Comparison of ENCODE assay signal across 15 cellular contexts in genomic region chr6:39370021-39370420, GRCh38. TPM values are rescaled to one million over a fixed set of nuclear protein-coding genes. Genes with fewer than 3 reads are reported as not detected.
A peak's percentile ranks its signal among the peaks of the same experiment; 100 is the strongest.
DNase-seq lines count a peak whose midpoint lies in the region; ATAC-seq, FAIRE-seq and TF ChIP-seq lines count a peak whose summit lies in the region.
"Had no signal": no experiment of that assay in that cellular context is flagged by ENCODE, and none has a peak within 500 bp of the region (broad histone marks: within the 10 kb centered on the region; RNA-seq: fewer than 3 reads in every experiment).

No MANE protein-coding gene starts in this region.

- TF ChIP-seq POLR2A in HCT116 (IDR thresholded peaks at IDR 0.05; ENCODE audit: borderline replicate concordance, extremely low read depth, insufficient read depth, insufficient read length) (no peak), K562 (conservative IDR thresholded peaks at IDR 0.05) (no peak), prostate gland (IDR thresholded peaks at IDR 0.05) (no peak)

- TF ChIP-seq RAD21 in HCT116 (IDR thresholded peaks at IDR 0.05; ENCODE audit: low read depth) (no peak), K562 (CRISPR knock-in tag; conservative IDR thresholded peaks at IDR 0.05 in 1 of 2, IDR thresholded peaks at IDR 0.05 in 1 of 2) (no peak)

- WGBS in K562 (ENCODE audit: insufficient coverage, low coverage, missing lambda C conversion rate), result 0% methylated on average over 1 of the region's 1 CpG
- 7% methylated on average over 1 of the region's 1 CpG for WGBS in prostate gland

- H3K4me2 ChIP-seq in HCT116 (ENCODE audit: low read length), result no peak overlapping the region
- no peak overlapping the region for H3K4me2 ChIP-seq in K562 (ENCODE audit: insufficient read depth, low read length)

- H3K9ac ChIP-seq in HCT116 (ENCODE audit: low read length) (no peak overlapping the region), K562 (ENCODE audit: insufficient read depth in 1 of 2, low read depth in 2 of 2, low read length in 2 of 2) (no peak overlapping the region)

- RAD21 ChIA-PET in HCT116 (lab: Charles Lee; ENCODE audit: low non-redundant PET in 1 of 2, low total read pairs in 2 of 2, uncharacterized antibody in 2 of 2, unreplicated experiment in 2 of 2), result no interaction called here

- no peak for FAIRE-seq in K562 (lab: Jason Lieb, UNC)

- in situ Hi-C loops in K562 (cut with MboI), result loop anchor here (25.0 kb wide), 3 partner anchors 942 to 1667 kb away; partner anchors contain the start of genes TSPO2 and UNC5CL

- H3K9me3 ChIP-seq in BE2C, result no peaks in the 10 kb centered on the region
- H3K9me3 ChIP-seq in HCT116 (ENCODE audit: control insufficient read depth in 1 of 2, insufficient read depth in 1 of 2, low read depth in 1 of 2, low read length in 2 of 2), result no peaks in the 10 kb centered on the region
- H3K9me3 ChIP-seq in K562 (replicated peaks; ENCODE audit: control insufficient read depth, insufficient read depth, low read depth, low read length), result no peaks in the 10 kb centered on the region
- no peaks in the 10 kb centered on the region for H3K9me3 ChIP-seq in prostate gland
- H3K9me3 ChIP-seq: lower lobe of right lung had no signal

- H3K4me1 ChIP-seq in BE2C (no peaks in the 10 kb centered on the region), HCT116 (ENCODE audit: control insufficient read depth in 1 of 2, insufficient read depth in 2 of 2, low read length in 2 of 2) (peaks cover 0 to 7% of the 10 kb centered on the region in 2 experiments; a peak in 2 of 4 replicates), K562 (replicated peaks in 1 of 2; ENCODE audit: control insufficient read depth in 2 of 2, insufficient read depth in 2 of 2, low read length in 2 of 2) (no peaks in the 10 kb centered on the region), prostate gland (replicated peaks) (no peaks in the 10 kb centered on the region)
- H3K4me1 ChIP-seq: lower lobe of right lung had no signal

- no peaks in the 10 kb centered on the region for H3K9me1 ChIP-seq in K562 (ENCODE audit: control insufficient read depth, insufficient read depth, low read length)

- H3K79me2 ChIP-seq in HCT116 (ENCODE audit: insufficient read depth, low read length) (no peaks in the 10 kb centered on the region), K562 (ENCODE audit: control insufficient read depth, insufficient read depth, low read length) (no peaks in the 10 kb centered on the region)

- H3K27me3 ChIP-seq in BE2C (no peaks in the 10 kb centered on the region), HCT116 (ENCODE audit: insufficient read depth, low read length) (peaks cover 27% of the 10 kb centered on the region), K562 (ENCODE audit: control insufficient read depth in 2 of 2, insufficient read depth in 2 of 2, low read length in 2 of 2) (peaks cover 6 to 40% of the 10 kb centered on the region in 2 experiments; a peak in 4 of 5 replicates), prostate gland (replicated peaks; ENCODE audit: insufficient read depth) (no peaks in the 10 kb centered on the region)

- H3K9me2 ChIP-seq in HCT116 (ENCODE audit: insufficient read depth), result no peaks in the 10 kb centered on the region

- peak; percentile 31 for TF ChIP-seq CTCF in BE2C (IDR thresholded peaks at IDR 0.05; ENCODE audit: low read depth, low read length)
- TF ChIP-seq CTCF in HCT116 (IDR thresholded peaks at IDR 0.05 in 2 of 3, conservative IDR thresholded peaks at IDR 0.05 in 1 of 3; ENCODE audit: borderline replicate concordance in 1 of 3, insufficient read depth in 1 of 3, low read depth in 2 of 3, low read length in 2 of 3), result peak in 2 of 3 experiments; percentile 44 to 56; a peak in 4 of 6 replicates
- 0 out of 6 replicates have a peak, but pooled peaks of 2 of the 3 experiments have one; percentile 10 to 23 for TF ChIP-seq CTCF in K562 (IDR thresholded peaks at IDR 0.05 in 2 of 3, conservative IDR thresholded peaks at IDR 0.05 in 1 of 3; ENCODE audit: insufficient read depth in 2 of 3, low read depth in 1 of 3, low read length in 3 of 3)
- TF ChIP-seq CTCF in omental fat pad (IDR thresholded peaks at IDR 0.05), result no peak
- TF ChIP-seq CTCF in prostate gland (IDR thresholded peaks at IDR 0.05), result no peak

- no TSS peak for BruUV-seq in HCT116 (replicated peaks; lab: Mats Ljungman, UMichigan)
- BruUV-seq in K562 (replicated peaks; lab: Mats Ljungman, UMichigan), result no TSS peak

- DNase-seq in BE2C (no peak), HCT116 (ENCODE audit: low read depth, low spot score) (no peak), K562 (ENCODE audit: extremely low read depth in 1 of 4, low spot score in 3 of 4) (no peak), medulla oblongata (ENCODE audit: extremely low spot score) (peak; percentile 26), omental fat pad (ENCODE audit: low spot score) (no peak), prostate gland (ENCODE audit: low spot score) (no peak), NCI-H526 treated with DMSO at 0.1 percent for 48 hours (lab: John Stamatoyannopoulos, UW) (no peak)
- DNase-seq: IMR-90; lower lobe of right lung; natural killer cell; stimulated activated naive CD4-positive, alpha-beta T cell; SW 1271 had no signal

- ATAC-seq in HCT116 (peak; percentile 54; the same call in 1 of the 2 replicates), K562 (0 out of 3 replicates have a peak, but pooled peaks have one; percentile 27), GM21360 (IDR thresholded peaks at IDR 0.05; ENCODE audit: unreplicated experiment) (no peak), omental fat pad (ENCODE audit: low FRiP score) (no peak)
- ATAC-seq: activated naive CD4-positive, alpha-beta T cell treated with anti-CD3 and anti-CD28 coated beads, Interleukin-2, amount 50 U/mL, for 72 hours; lower lobe of right lung; natural killer cell had no signal

- no peak overlapping the region for H3K27ac ChIP-seq in HCT116 (ENCODE audit: low read depth, low read length)
- no peak overlapping the region for H3K27ac ChIP-seq in K562 (ENCODE audit: extremely low read depth, low read depth, low read length)
- no peak overlapping the region for H3K27ac ChIP-seq in prostate gland
- H3K27ac ChIP-seq: lower lobe of right lung had no signal

- POLR2A ChIA-PET in HCT116 (lab: Charles Lee), result no interaction called here
- POLR2A ChIA-PET in K562 (lab: Yijun Ruan, JAX), result no interaction called here

- intact Hi-C loops in HCT116 (cut with micrococcal nuclease), result no loop called here
- intact Hi-C loops in K562 (cut with micrococcal nuclease), result no loop called here
- intact Hi-C loops in prostate gland (cut with DNase I), result no loop called here

- H3K4me3 ChIP-seq in BE2C (ENCODE audit: low read depth, low read length) (no peak overlapping the region), HCT116 (replicated peaks in 1 of 2; ENCODE audit: low read depth in 1 of 2, low read length in 2 of 2) (no peak overlapping the region), K562 (no peak overlapping the region), prostate gland (no peak overlapping the region)
- H3K4me3 ChIP-seq: lower lobe of right lung had no signal

- CTCF ChIA-PET in HCT116 (lab: Charles Lee) (interaction anchor here (1.2 kb wide), 1 partner anchor 9 kb away, joined by 5 read pairs; no protein-coding TSS in a partner anchor), K562 (lab: Yijun Ruan, JAX; ENCODE audit: low intra/inter-chr PET ratio) (no interaction called here)

- no peak for TF ChIP-seq EP300 in K562 (IDR thresholded peaks at IDR 0.05; ENCODE audit: low read length)

- no peaks in the 10 kb centered on the region for H4K20me1 ChIP-seq in HCT116 (ENCODE audit: insufficient read depth)
- H4K20me1 ChIP-seq in K562 (replicated peaks; ENCODE audit: control insufficient read depth, insufficient read depth, low read length), result peaks cover 3% of the 10 kb centered on the region; the same call in 1 of the 2 replicates

- H2AFZ ChIP-seq in HCT116 (ENCODE audit: low read depth, low read length, poor library complexity, severe bottlenecking) (no peak overlapping the region), K562 (ENCODE audit: low read depth, low read length) (no peak overlapping the region)

- H3K36me3 ChIP-seq in BE2C, result no peaks in the 10 kb centered on the region
- H3K36me3 ChIP-seq in HCT116 (ENCODE audit: control insufficient read depth in 1 of 2, insufficient read depth in 2 of 2, low read length in 2 of 2), result no peaks in the 10 kb centered on the region
- H3K36me3 ChIP-seq in K562 (ENCODE audit: control insufficient read depth, insufficient read depth, low read length), result no peaks in the 10 kb centered on the region
- H3K36me3 ChIP-seq in prostate gland, result no peaks in the 10 kb centered on the region
- H3K36me3 ChIP-seq: lower lobe of right lung had no signal

RNA-seq across cellular contexts. Expression of gene KCNK16, which starts 47.5 kb away (rescaled TPM):
- not detected for polyA plus RNA-seq in BE2C (2012; ENCODE audit: insufficient read depth, insufficient read length, low read depth)
- total RNA-seq in HCT116 (2021; ENCODE audit: unreplicated experiment) (not detected), K562 (2014; rRNA removed) (not detected in 2 replicates), K562 (2014; rRNA removed; fragmentation: Illumina TruSeq; extraction: Trizol) (not detected in 2 replicates), K562 (2015; rRNA removed; fragmentation: Illumina TruSeq; extraction: Trizol) (not detected in 2 replicates), K562 (2021) (not detected in 2 replicates), omental fat pad (not detected), prostate gland (not detected)
- polyA plus RNA-seq in HCT116 (2012), result not detected in 2 replicates
- total RNA-seq in K562 (2011; cell fraction: chromatin; rRNA removed; ENCODE audit: low replicate concordance), result not detected in 2 replicates
- total RNA-seq in K562 (2011; cell fraction: nucleolus; rRNA removed), result not detected in 2 replicates
- total RNA-seq in K562 (2011; cell fraction: nucleoplasm; rRNA removed), result not detected in 2 replicates
- polyA plus RNA-seq in K562 (2011; rRNA removed) (not detected in 2 replicates), K562 (2014; fragmentation: Illumina TruSeq; extraction: Trizol) (not detected in 2 replicates), K562 (2014; fragmentation: Nextera tagmentation; extraction: Ambion mirVana) (not detected), K562 (2014; rRNA removed) (not detected in 2 replicates)
- polyA plus RNA-seq in K562 (2011; cell fraction: cytosol; rRNA removed), result not detected in 2 replicates
- not detected in 2 replicates for polyA plus RNA-seq in K562 (2011; cell fraction: nucleus; rRNA removed)
- polyA plus RNA-seq in K562 (2012), result not detected in 2 replicates
- not detected in 2 replicates for polyA minus RNA-seq in K562 (2011; rRNA and poly(A)+ RNA removed)
- not detected in 2 replicates for polyA minus RNA-seq in K562 (2011; cell fraction: cytosol; rRNA and poly(A)+ RNA removed)
- not detected in 2 replicates for polyA minus RNA-seq in K562 (2011; cell fraction: nucleus; rRNA and poly(A)+ RNA removed)
- total RNA-seq: activated naive CD4-positive, alpha-beta T cell treated with anti-CD3 and anti-CD28 coated beads, Interleukin-2, amount 50 U/mL, for 72 hours; IMR-90; lower lobe of right lung; natural killer cell; skeletal muscle tissue had no signal
- polyA plus RNA-seq: IMR-90 had no signal

RNA-seq across cellular contexts. Expression of gene KCNK17, which starts 55.8 kb away (rescaled TPM):
- not detected for polyA plus RNA-seq in BE2C (2012; ENCODE audit: insufficient read depth, insufficient read length, low read depth)
- not detected for total RNA-seq in HCT116 (2021; ENCODE audit: unreplicated experiment)
- not detected in 2 replicates for polyA plus RNA-seq in HCT116 (2012)
- not detected in 2 replicates for total RNA-seq in K562 (2011; cell fraction: chromatin; rRNA removed; ENCODE audit: low replicate concordance)
- not detected in 2 replicates for total RNA-seq in K562 (2011; cell fraction: nucleolus; rRNA removed)
- total RNA-seq in K562 (2011; cell fraction: nucleoplasm; rRNA removed), result not detected in 2 replicates
- total RNA-seq in K562 (2014; rRNA removed), result not detected in 2 replicates
- total RNA-seq in K562 (2014; rRNA removed; fragmentation: Illumina TruSeq; extraction: Trizol), result not detected in 2 replicates
- total RNA-seq in K562 (2015; rRNA removed; fragmentation: Illumina TruSeq; extraction: Trizol), result not detected in 2 replicates
- total RNA-seq in K562 (2021), result not detected in 2 replicates
- not detected in 2 replicates for polyA plus RNA-seq in K562 (2011; rRNA removed)
- polyA plus RNA-seq in K562 (2011; cell fraction: cytosol; rRNA removed), result not detected in 2 replicates
- polyA plus RNA-seq in K562 (2011; cell fraction: nucleus; rRNA removed), result not detected in 2 replicates
- polyA plus RNA-seq in K562 (2012), result not detected in 2 replicates
- not detected in 2 replicates for polyA plus RNA-seq in K562 (2014; fragmentation: Illumina TruSeq; extraction: Trizol)
- not detected for polyA plus RNA-seq in K562 (2014; fragmentation: Nextera tagmentation; extraction: Ambion mirVana)
- not detected in 2 replicates for polyA plus RNA-seq in K562 (2014; rRNA removed)
- polyA minus RNA-seq in K562 (2011; rRNA and poly(A)+ RNA removed), result not detected in 2 replicates
- not detected in 2 replicates for polyA minus RNA-seq in K562 (2011; cell fraction: cytosol; rRNA and poly(A)+ RNA removed)
- polyA minus RNA-seq in K562 (2011; cell fraction: nucleus; rRNA and poly(A)+ RNA removed), result not detected in 2 replicates
- under 1 TPM in 2 of 4 donors, not detected in 2; 0.24 to 0.28 TPM for total RNA-seq in omental fat pad
- under 1 TPM; 0.51 to 0.64 TPM for total RNA-seq in prostate gland
- total RNA-seq: activated naive CD4-positive, alpha-beta T cell treated with anti-CD3 and anti-CD28 coated beads, Interleukin-2, amount 50 U/mL, for 72 hours; IMR-90 had no signal
- polyA plus RNA-seq: IMR-90 had no signal

Comparison
In these comparisons a context has a peak if more than half of its experiments do, and no peak if none do; other contexts are left out.
1. CTCF ChIP-seq: peak in BE2C (single experiment), HCT116 (2 of 3) and K562 (2 of 3); none in omental fat pad (0 of 3) and prostate gland (0 of 4).
2. ATAC-seq: peak in HCT116 (single experiment) and K562 (single experiment); none in GM21360 (single experiment) and omental fat pad (single experiment).